ENCODE assay signal across 24 cellular contexts in the genomic region with DNA sequence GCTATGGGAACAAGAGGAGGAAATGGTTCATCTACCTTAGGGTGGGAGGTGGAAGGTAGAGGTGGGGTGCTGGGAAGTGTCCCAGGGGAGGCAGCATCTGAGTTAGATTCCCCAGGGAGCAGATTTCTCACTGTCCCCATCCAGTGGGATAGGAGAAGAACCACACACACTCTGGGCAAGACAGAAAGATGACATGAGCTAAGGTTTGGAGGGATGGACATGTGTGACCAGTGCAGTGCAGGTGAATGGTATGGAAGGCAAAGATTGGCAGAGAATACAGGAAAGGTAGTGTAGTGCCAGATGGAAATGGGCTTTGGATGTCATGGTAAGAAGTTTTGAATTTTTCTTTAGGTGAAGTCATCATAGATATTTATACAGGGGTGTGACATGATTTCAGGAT.
"Had no signal": no experiment of that assay in that cellular context is flagged by ENCODE, and none has a peak within 500 bp of the region (broad histone marks: within the 10 kb centered on the region; RNA-seq: fewer than 3 reads in every experiment).

No MANE protein-coding gene starts in this region.

- H3K27me3 Mint-ChIP-seq: effector memory CD8-positive, alpha-beta T cell; naive B cell had no signal

- H3K36me3 ChIP-seq: colonic mucosa, lower lobe of right lung, vagina had no signal

- H3K27ac Mint-ChIP-seq: activated CD4-positive, alpha-beta T cell treated with anti-CD3 and anti-CD28 coated beads, Interleukin-2, amount 10 ng/mL, durations not matched to agents 7 days and 5 days; activated naive CD4-positive, alpha-beta T cell treated with anti-CD3 and anti-CD28 coated beads, Interleukin-2, amount 50 U/mL, for 72 hours; activated T-helper 1 cell treated with anti-CD3 and anti-CD28 coated beads, Interleukin-12 subunit alpha, Interleukin-12 subunit beta, Interleukin-2, Interleukin-4 antibody, amounts not matched to agents 30 ng/mL and 10 ng/mL and 1 ng/mL, durations not matched to agents 14 hours and 24 hours and 36 hours; effector memory CD8-positive, alpha-beta T cell; naive B cell; T-helper 17 cell had no signal

- ATAC-seq: effector memory CD8-positive, alpha-beta T cell; lower lobe of right lung; T-helper 17 cell had no signal

- H3K27ac ChIP-seq: colonic mucosa, dorsolateral prefrontal cortex, lower lobe of right lung, testis had no signal

- H3K9me3 Mint-ChIP-seq: activated CD4-positive, alpha-beta T cell treated with anti-CD3 and anti-CD28 coated beads, Interleukin-2, amount 10 ng/mL, durations not matched to agents 7 days and 5 days; activated naive CD4-positive, alpha-beta T cell treated with anti-CD3 and anti-CD28 coated beads, Interleukin-2, amount 50 U/mL, for 72 hours; activated T-helper 1 cell treated with anti-CD3 and anti-CD28 coated beads, Interleukin-12 subunit alpha, Interleukin-12 subunit beta, Interleukin-2, Interleukin-4 antibody, amounts not matched to agents 30 ng/mL and 10 ng/mL and 1 ng/mL, durations not matched to agents 14 hours and 24 hours and 36 hours; effector memory CD8-positive, alpha-beta T cell; naive B cell; neural crest cell had no signal

- H3K27me3 ChIP-seq: colonic mucosa, dorsolateral prefrontal cortex, esophagus muscularis mucosa, testis, vagina had no signal

- H3K4me1 Mint-ChIP-seq: T-helper 17 cell had no signal

- H3K4me3 Mint-ChIP-seq: activated CD4-positive, alpha-beta T cell treated with anti-CD3 and anti-CD28 coated beads, Interleukin-2, amount 10 ng/mL, durations not matched to agents 7 days and 5 days; activated T-helper 1 cell treated with anti-CD3 and anti-CD28 coated beads, Interleukin-12 subunit alpha, Interleukin-12 subunit beta, Interleukin-2, Interleukin-4 antibody, amounts not matched to agents 30 ng/mL and 10 ng/mL and 1 ng/mL, durations not matched to agents 14 hours and 24 hours and 36 hours; effector memory CD8-positive, alpha-beta T cell; naive B cell; neural crest cell; T-helper 17 cell had no signal

- H3K4me3 ChIP-seq: colonic mucosa, dorsolateral prefrontal cortex, esophagus muscularis mucosa, lower lobe of right lung, testis, vagina had no signal

- H3K36me3 Mint-ChIP-seq: activated naive CD4-positive, alpha-beta T cell treated with anti-CD3 and anti-CD28 coated beads, Interleukin-2, amount 50 U/mL, for 72 hours had no signal

- H3K9me3 ChIP-seq: colonic mucosa, esophagus muscularis mucosa, lower lobe of right lung, testis, vagina had no signal

- DNase-seq: activated CD4-positive, alpha-beta T cell treated with anti-CD3 and anti-CD28 coated beads, Interleukin-2, amount 10 ng/mL, durations not matched to agents 7 days and 5 days; activated CD4-positive, CD25-positive, alpha-beta regulatory T cell; activated CD8-positive, alpha-beta memory T cell treated with anti-CD3 and anti-CD28 coated beads, Interleukin-2, amount 50 U/mL, for 48 hours; colonic mucosa; dorsolateral prefrontal cortex; effector memory CD8-positive, alpha-beta T cell; glutamatergic neuron; hypothalamus; lower lobe of right lung; naive B cell; occipital lobe; posterior cingulate gyrus; stimulated activated CD4-positive, alpha-beta T cell treated with anti-CD3 and anti-CD28 coated beads, Interleukin-2, amount 100 ng/mL, for 48 hours; stimulated activated CD8-positive, alpha-beta memory T cell treated with anti-CD3 and anti-CD28 coated beads, Interleukin-4, amount 100 ng/mL, for 48 hours; stimulated activated naive CD4-positive, alpha-beta T cell; SW 1271; T-helper 17 cell; testis; trophoblast cell had no signal

- H3K4me1 ChIP-seq: colonic mucosa, lower lobe of right lung, testis, vagina had no signal
